ENCODE assay signal across 13 cellular contexts in the genomic region with DNA sequence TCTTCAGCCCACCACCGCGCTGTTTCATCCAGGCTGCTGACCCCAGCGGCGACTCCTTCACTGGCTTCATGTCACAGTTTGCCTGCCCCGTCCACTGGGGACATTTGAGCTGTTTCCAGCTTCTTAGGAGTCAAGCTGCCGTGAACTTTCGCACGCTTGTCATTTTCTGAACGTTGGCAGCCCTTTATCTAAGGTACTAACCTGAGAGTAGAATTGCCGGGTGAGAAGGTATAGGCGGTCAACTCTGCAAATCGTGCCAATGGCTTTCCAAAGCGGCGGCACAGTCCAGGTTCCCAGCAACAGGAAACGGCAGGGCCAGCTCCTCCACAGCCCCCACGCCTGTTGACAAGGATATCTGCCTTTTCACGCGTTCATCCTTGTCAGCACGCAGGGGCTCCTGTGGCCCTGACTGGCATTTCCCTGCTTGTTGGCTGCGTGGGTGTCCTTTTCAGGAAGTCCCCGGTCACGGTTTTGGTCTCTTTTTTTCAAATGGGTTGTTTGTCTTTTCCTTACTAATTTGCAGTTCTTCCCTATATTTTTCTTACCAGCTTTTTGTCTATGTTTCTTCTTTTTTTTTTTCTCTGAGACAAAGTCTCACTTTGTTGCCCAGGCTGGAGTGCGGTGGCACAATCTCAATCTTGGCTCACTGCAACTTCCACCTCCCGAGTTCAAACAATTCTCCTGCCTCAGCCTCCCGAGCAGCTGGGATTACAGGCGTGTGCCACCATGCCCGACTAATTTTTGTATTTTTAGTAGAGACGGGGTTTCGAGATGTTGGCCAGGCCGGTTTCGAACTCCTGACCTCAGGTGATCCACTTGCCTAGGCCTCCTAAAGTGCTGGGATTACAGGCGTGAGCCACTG. TPM values are rescaled to one million over a fixed set of nuclear protein-coding genes. Genes with fewer than 3 reads are reported as not detected.
DNase-seq lines count a peak whose midpoint lies in the region; ATAC-seq and TF ChIP-seq lines count a peak whose summit lies in the region.
"Had no signal": no experiment of that assay in that cellular context is flagged by ENCODE, and none has a peak within 500 bp of the region (broad histone marks: within the 10 kb centered on the region; RNA-seq: fewer than 3 reads in every experiment).

No MANE protein-coding gene starts in this region.

- H3K4me3 ChIP-seq in lower lobe of right lung, result no peak overlapping the region
- no peak overlapping the region for H3K4me3 ChIP-seq in smooth muscle cell

- no peaks in the 10 kb centered on the region for H3K9me3 Mint-ChIP-seq in activated naive CD8-positive, alpha-beta T cell (ENCODE audit: low read depth)
- no peaks in the 10 kb centered on the region for H3K9me3 Mint-ChIP-seq in activated naive CD8-positive, alpha-beta T cell treated with anti-CD3 and anti-CD28 coated beads for 36 hours
- no peaks in the 10 kb centered on the region for H3K9me3 Mint-ChIP-seq in activated T-helper 2 cell treated with anti-CD3 and anti-CD28 coated beads, Interferon-gamma antibody, Interleukin-2, Interleukin-4, amounts not matched to agents 10 μg/mL and 5 μg/mL and 100 μg/mL, durations not matched to agents 14 hours and 24 hours and 36 hours
- no peaks in the 10 kb centered on the region for H3K9me3 Mint-ChIP-seq in stimulated activated naive B cell treated with anti-CD40 and anti-IgM and Interleukin-4, amounts not matched to agents 10 μg/mL and 1 μg/mL and 100 μg/mL, for 72 hours

- WGBS in smooth muscle cell (ENCODE audit: low lambda C conversion rate), result 64% methylated on average over 32 of the region's 32 CpGs

- TF ChIP-seq CTCF in lower lobe of right lung (IDR thresholded peaks at IDR 0.05) (no peak), smooth muscle cell (IDR thresholded peaks at IDR 0.05; ENCODE audit: borderline replicate concordance, insufficient read depth, poor library complexity, severe bottlenecking) (no peak)

- H3K4me1 Mint-ChIP-seq in activated naive CD8-positive, alpha-beta T cell (ENCODE audit: low read depth), result peaks cover 15% of the 10 kb centered on the region
- peaks cover 16% of the 10 kb centered on the region for H3K4me1 Mint-ChIP-seq in activated naive CD8-positive, alpha-beta T cell treated with anti-CD3 and anti-CD28 coated beads for 36 hours
- peaks cover 13% of the 10 kb centered on the region for H3K4me1 Mint-ChIP-seq in activated T-helper 2 cell treated with anti-CD3 and anti-CD28 coated beads, Interferon-gamma antibody, Interleukin-2, Interleukin-4, amounts not matched to agents 10 μg/mL and 5 μg/mL and 100 μg/mL, durations not matched to agents 14 hours and 24 hours and 36 hours (ENCODE audit: low read depth)
- H3K4me1 Mint-ChIP-seq in stimulated activated naive B cell treated with anti-CD40 and anti-IgM and Interleukin-4, amounts not matched to agents 10 μg/mL and 1 μg/mL and 100 μg/mL, for 72 hours, result peaks cover 16 to 26% of the 10 kb centered on the region in 2 donors

- no peak for ATAC-seq in lower lobe of right lung
- ATAC-seq in stimulated activated naive B cell treated with anti-CD40 and anti-IgM and Interleukin-4, amounts not matched to agents 10 μg/mL and 1 μg/mL and 100 μg/mL, for 72 hours (replicated peaks), result peak; percentile 39 to 58

- H2AFZ ChIP-seq in smooth muscle cell (ENCODE audit: low read depth), result no peak overlapping the region

- H3K36me3 ChIP-seq in lower lobe of right lung (no peaks in the 10 kb centered on the region), smooth muscle cell (ENCODE audit: low read depth) (no peaks in the 10 kb centered on the region)

- H3K4me2 ChIP-seq in smooth muscle cell, result no peak overlapping the region
- H3K4me2 ChIP-seq: SK-N-SH had no signal

- H3K9ac ChIP-seq in smooth muscle cell (ENCODE audit: low read depth), result no peak overlapping the region
- H3K9ac ChIP-seq: SK-N-SH had no signal

- H4K20me1 ChIP-seq in smooth muscle cell (ENCODE audit: low read depth), result no peaks in the 10 kb centered on the region

- no peaks in the 10 kb centered on the region for H3K79me2 ChIP-seq in smooth muscle cell (ENCODE audit: low read depth)

- H3K4me1 ChIP-seq in lower lobe of right lung (peaks cover 28% of the 10 kb centered on the region), smooth muscle cell (ENCODE audit: low read depth) (no peaks in the 10 kb centered on the region)

- peaks cover 12% of the 10 kb centered on the region for H3K27me3 Mint-ChIP-seq in activated naive CD8-positive, alpha-beta T cell
- peaks cover 60% of the 10 kb centered on the region for H3K27me3 Mint-ChIP-seq in activated naive CD8-positive, alpha-beta T cell treated with anti-CD3 and anti-CD28 coated beads for 36 hours
- H3K27me3 Mint-ChIP-seq in activated T-helper 2 cell treated with anti-CD3 and anti-CD28 coated beads, Interferon-gamma antibody, Interleukin-2, Interleukin-4, amounts not matched to agents 10 μg/mL and 5 μg/mL and 100 μg/mL, durations not matched to agents 14 hours and 24 hours and 36 hours (ENCODE audit: low read depth), result peaks cover 38% of the 10 kb centered on the region
- H3K27me3 Mint-ChIP-seq in stimulated activated naive B cell treated with anti-CD40 and anti-IgM and Interleukin-4, amounts not matched to agents 10 μg/mL and 1 μg/mL and 100 μg/mL, for 72 hours, result peaks cover 30 to 58% of the 10 kb centered on the region in 2 donors

- DNase-seq in activated naive CD8-positive, alpha-beta T cell treated with anti-CD3 and anti-CD28 coated beads for 36 hours, result no peak
- DNase-seq in activated T-helper 2 cell treated with anti-CD3 and anti-CD28 coated beads, Interferon-gamma antibody, Interleukin-2, Interleukin-4, amounts not matched to agents 10 μg/mL and 5 μg/mL and 100 μg/mL, durations not matched to agents 14 hours and 24 hours and 36 hours (ENCODE audit: low spot score), result no peak
- DNase-seq in lower lobe of right lung (peak; percentile 53), smooth muscle cell (lab: John Stamatoyannopoulos, UW; ENCODE audit: unreplicated experiment) (no peak), cerebellar nuclear complex (lab: John Stamatoyannopoulos, UW) (no peak)
- no peak for DNase-seq in stimulated activated naive B cell treated with anti-CD40 and anti-IgM and Interleukin-4, amounts not matched to agents 10 μg/mL and 1 μg/mL and 100 μg/mL, for 72 hours
- DNase-seq in activated T-cell treated with anti-CD3 and anti-CD28 coated beads, Interleukin-2, amount 50 U/mL, for 1 hour, result no peak
- DNase-seq: AML-193, islet precursor cell, NCI-H2107 had no signal

- peak overlapping the region; percentile 72 for H3K4me3 Mint-ChIP-seq in activated naive CD8-positive, alpha-beta T cell
- no peak overlapping the region for H3K4me3 Mint-ChIP-seq in activated naive CD8-positive, alpha-beta T cell treated with anti-CD3 and anti-CD28 coated beads for 36 hours
- peak overlapping the region; percentile 21 for H3K4me3 Mint-ChIP-seq in activated T-helper 2 cell treated with anti-CD3 and anti-CD28 coated beads, Interferon-gamma antibody, Interleukin-2, Interleukin-4, amounts not matched to agents 10 μg/mL and 5 μg/mL and 100 μg/mL, durations not matched to agents 14 hours and 24 hours and 36 hours (ENCODE audit: low read depth)
- H3K4me3 Mint-ChIP-seq in stimulated activated naive B cell treated with anti-CD40 and anti-IgM and Interleukin-4, amounts not matched to agents 10 μg/mL and 1 μg/mL and 100 μg/mL, for 72 hours, result peak overlapping the region; percentile 59 to 74

- H3K27ac ChIP-seq in lower lobe of right lung, result no peak overlapping the region
- H3K27ac ChIP-seq in smooth muscle cell (ENCODE audit: low read depth), result no peak overlapping the region

- H3K27me3 ChIP-seq in lower lobe of right lung (ENCODE audit: low read depth) (peaks cover 77% of the 10 kb centered on the region), smooth muscle cell (ENCODE audit: low read depth) (peaks cover 45% of the 10 kb centered on the region)

- H3K9me3 ChIP-seq in lower lobe of right lung (no peaks in the 10 kb centered on the region), smooth muscle cell (replicated peaks; ENCODE audit: low read depth) (no peaks in the 10 kb centered on the region)
- H3K9me3 ChIP-seq: SK-N-SH had no signal

- H3F3A ChIP-seq in smooth muscle cell (ENCODE audit: low read depth), result no peaks in the 10 kb centered on the region

- H3K36me3 Mint-ChIP-seq in activated naive CD8-positive, alpha-beta T cell, result no peaks in the 10 kb centered on the region
- H3K36me3 Mint-ChIP-seq in activated naive CD8-positive, alpha-beta T cell treated with anti-CD3 and anti-CD28 coated beads for 36 hours, result no peaks in the 10 kb centered on the region
- no peaks in the 10 kb centered on the region for H3K36me3 Mint-ChIP-seq in activated T-helper 2 cell treated with anti-CD3 and anti-CD28 coated beads, Interferon-gamma antibody, Interleukin-2, Interleukin-4, amounts not matched to agents 10 μg/mL and 5 μg/mL and 100 μg/mL, durations not matched to agents 14 hours and 24 hours and 36 hours (ENCODE audit: low read depth)
- no peaks in the 10 kb centered on the region for H3K36me3 Mint-ChIP-seq in stimulated activated naive B cell treated with anti-CD40 and anti-IgM and Interleukin-4, amounts not matched to agents 10 μg/mL and 1 μg/mL and 100 μg/mL, for 72 hours

- H3K27ac Mint-ChIP-seq in activated naive CD8-positive, alpha-beta T cell, result no peak overlapping the region
- no peak overlapping the region for H3K27ac Mint-ChIP-seq in activated naive CD8-positive, alpha-beta T cell treated with anti-CD3 and anti-CD28 coated beads for 36 hours
- H3K27ac Mint-ChIP-seq in activated T-helper 2 cell treated with anti-CD3 and anti-CD28 coated beads, Interferon-gamma antibody, Interleukin-2, Interleukin-4, amounts not matched to agents 10 μg/mL and 5 μg/mL and 100 μg/mL, durations not matched to agents 14 hours and 24 hours and 36 hours, result no peak overlapping the region
- no peak overlapping the region for H3K27ac Mint-ChIP-seq in stimulated activated naive B cell treated with anti-CD40 and anti-IgM and Interleukin-4, amounts not matched to agents 10 μg/mL and 1 μg/mL and 100 μg/mL, for 72 hours

- intact Hi-C loops in activated T-helper 2 cell treated with anti-CD3 and anti-CD28 coated beads, Interferon-gamma antibody, Interleukin-2, Interleukin-4, amounts not matched to agents 10 μg/mL and 5 μg/mL and 100 μg/mL, durations not matched to agents 14 hours and 24 hours and 36 hours (cut with micrococcal nuclease), result no loop called here
- intact Hi-C loops in lower lobe of right lung (cut with DNase I), result no loop called here

RNA-seq across cellular contexts. Expression of gene UTS2R, which starts 1.3 kb away (rescaled TPM):
- total RNA-seq in activated naive CD8-positive, alpha-beta T cell treated with anti-CD3 and anti-CD28 coated beads for 36 hours, result not detected
- total RNA-seq in activated T-helper 2 cell treated with anti-CD3 and anti-CD28 coated beads, Interferon-gamma antibody, Interleukin-2, Interleukin-4, amounts not matched to agents 10 μg/mL and 5 μg/mL and 100 μg/mL, durations not matched to agents 14 hours and 24 hours and 36 hours, result 0.18 TPM in 1 of 2 replicates, not detected in the other
- not detected for total RNA-seq in lower lobe of right lung
- not detected in 2 replicates for total RNA-seq in smooth muscle cell
- polyA plus RNA-seq in smooth muscle cell, result 0.30 TPM in 1 of 2 replicates, not detected in the other
- total RNA-seq: dermis microvascular lymphatic vessel endothelial cell had no signal
- polyA plus RNA-seq: SK-N-SH had no signal

RNA-seq across cellular contexts. Expression of gene TEX19, which starts 13.8 kb away (rescaled TPM):
- under 1 TPM; 0.10 to 0.23 TPM for total RNA-seq in activated naive CD8-positive, alpha-beta T cell treated with anti-CD3 and anti-CD28 coated beads for 36 hours
- not detected in 2 replicates for total RNA-seq in activated T-helper 2 cell treated with anti-CD3 and anti-CD28 coated beads, Interferon-gamma antibody, Interleukin-2, Interleukin-4, amounts not matched to agents 10 μg/mL and 5 μg/mL and 100 μg/mL, durations not matched to agents 14 hours and 24 hours and 36 hours
- total RNA-seq in lower lobe of right lung, result not detected
- total RNA-seq in smooth muscle cell, result not detected in 2 replicates
- not detected in 2 replicates for polyA plus RNA-seq in smooth muscle cell
- total RNA-seq: dermis microvascular lymphatic vessel endothelial cell had no signal

RNA-seq across cellular contexts. Expression of gene SECTM1, which starts 39.3 kb away (rescaled TPM):
- under 1 TPM; 0.72 to 0.74 TPM for total RNA-seq in activated naive CD8-positive, alpha-beta T cell treated with anti-CD3 and anti-CD28 coated beads for 36 hours
- 2.7 and 3.7 TPM in 2 replicates for total RNA-seq in activated T-helper 2 cell treated with anti-CD3 and anti-CD28 coated beads, Interferon-gamma antibody, Interleukin-2, Interleukin-4, amounts not matched to agents 10 μg/mL and 5 μg/mL and 100 μg/mL, durations not matched to agents 14 hours and 24 hours and 36 hours
- 44.5 TPM for total RNA-seq in lower lobe of right lung
- not detected in 2 replicates for total RNA-seq in smooth muscle cell
- polyA plus RNA-seq in smooth muscle cell, result 0.48 and 0.49 TPM in 2 replicates

RNA-seq across cellular contexts. Expression of gene HEXD, which starts 45.3 kb away (rescaled TPM):
- 10 to 100 TPM; 17.3 to 20.3 TPM for total RNA-seq in activated naive CD8-positive, alpha-beta T cell treated with anti-CD3 and anti-CD28 coated beads for 36 hours
- 36.6 and 36.7 TPM in 2 replicates for total RNA-seq in activated T-helper 2 cell treated with anti-CD3 and anti-CD28 coated beads, Interferon-gamma antibody, Interleukin-2, Interleukin-4, amounts not matched to agents 10 μg/mL and 5 μg/mL and 100 μg/mL, durations not matched to agents 14 hours and 24 hours and 36 hours
- total RNA-seq in lower lobe of right lung (60.2 TPM), smooth muscle cell (1.5 and 9.2 TPM in 2 replicates)
- polyA plus RNA-seq in smooth muscle cell, result 9.2 and 13.8 TPM in 2 replicates

RNA-seq across cellular contexts. Expression of gene OGFOD3, which starts 45.6 kb away (rescaled TPM):
- total RNA-seq in activated naive CD8-positive, alpha-beta T cell treated with anti-CD3 and anti-CD28 coated beads for 36 hours, result 10 to 100 TPM; 18.4 to 21.5 TPM
- 29.1 and 30.5 TPM in 2 replicates for total RNA-seq in activated T-helper 2 cell treated with anti-CD3 and anti-CD28 coated beads, Interferon-gamma antibody, Interleukin-2, Interleukin-4, amounts not matched to agents 10 μg/mL and 5 μg/mL and 100 μg/mL, durations not matched to agents 14 hours and 24 hours and 36 hours
- 27.1 TPM for total RNA-seq in lower lobe of right lung
- total RNA-seq in smooth muscle cell, result 10.5 and 18.4 TPM in 2 replicates
- 21.0 and 30.4 TPM in 2 replicates for polyA plus RNA-seq in smooth muscle cell

Comparison
In these comparisons a context has a peak if more than half of its experiments do, and no peak if none do; other contexts are left out.
1. ATAC-seq: peak in stimulated activated naive B cell treated with anti-CD40 and anti-IgM and Interleukin-4, amounts not matched to agents 10 μg/mL and 1 μg/mL and 100 μg/mL, for 72 hours (2 of 2); none in lower lobe of right lung (0 of 2).